8 cellular contexts compared by ENCODE assay signal in genomic region chr19:35268546-35269424, GRCh38. TPM values are rescaled to one million over a fixed set of nuclear protein-coding genes. Genes with fewer than 3 reads are reported as not detected.
DNase-seq lines count a peak whose midpoint lies in the region; ATAC-seq and TF ChIP-seq lines count a peak whose summit lies in the region.

Gene USF2 (plus strand): TSS chr19:35268962. CDS start chr19:35269102, 140 bp downstream.

- H3K27me3 Mint-ChIP-seq in MCF 10A (ENCODE audit: insufficient read depth, unreplicated experiment), result no peaks in the 10 kb centered on the region

- ATAC-seq in HG02642 (IDR thresholded peaks at IDR 0.05; ENCODE audit: poor library complexity, unreplicated experiment) (peak; percentile 25), gastrocnemius medialis (peak; percentile 47 to 57), GM18858 (IDR thresholded peaks at IDR 0.05; ENCODE audit: unreplicated experiment) (no peak)

- no peaks in the 10 kb centered on the region for H3K9me3 Mint-ChIP-seq in MCF 10A (ENCODE audit: unreplicated experiment)

- BruUV-seq in MCF 10A (replicated peaks; lab: Mats Ljungman, UMichigan), result no TSS peak

- H3K4me3 Mint-ChIP-seq in MCF 10A (ENCODE audit: unreplicated experiment), result peak within 1 kb of the TSS; percentile 83

- H3K4me1 ChIP-seq in gastrocnemius medialis, result peaks cover 17 to 31% of the 10 kb centered on the region in 2 donors

- TF ChIP-seq CTCF in MCF 10A (IDR thresholded peaks at IDR 0.05; ENCODE audit: unreplicated experiment), result no peak
- no peak for TF ChIP-seq CTCF in gastrocnemius medialis (IDR thresholded peaks at IDR 0.05 in 4 of 5, conservative IDR thresholded peaks at IDR 0.05 in 1 of 5)

- CTCF ChIA-PET in MCF 10A (lab: Yijun Ruan, JAX), result interaction anchor here (0.6 to 1.4 kb wide), 3 partner anchors 15 to 895 kb away, joined by 3 to 6 read pairs (median 3); no protein-coding TSS in a partner anchor

- peak; percentile 28 to 30 for TF ChIP-seq POLR2A in gastrocnemius medialis (IDR thresholded peaks at IDR 0.05)

- in situ Hi-C loops in gastrocnemius medialis (cut with MboI; ENCODE audit: low sequenced_read_pairs in 4 of 4), result loop anchor here in 1 of 4 donors (10.0 to 25.0 kb wide), 2 partner anchors 114 to 281 kb away; partner anchors contain the start of gene FXYD5

- intact Hi-C loops in MCF 10A (cut with micrococcal nuclease) (loop anchor here (1.0 to 10.0 kb wide), 3 partner anchors 86 to 200 kb away; partner anchors contain the start of genes FFAR3 and FXYD5), gastrocnemius medialis (cut with DNase I; ENCODE audit: low total_unique reads) (loop anchor here (1.0 to 5.0 kb wide), 9 partner anchors 54 to 669 kb away; partner anchors contain the start of genes COX6B1, HSPB6, LRFN3 and PROSER3)

- no peaks in the 10 kb centered on the region for H3K27me3 ChIP-seq in gastrocnemius medialis

- DNase-seq in GM04504 (ENCODE audit: low read depth) (peak; percentile 33), NCI-H1694 (lab: John Stamatoyannopoulos, UW) (peak; percentile 39), UCSD-AML1 (lab: John Stamatoyannopoulos, UW; ENCODE audit: unreplicated experiment) (peak; percentile 71), MCF 10A (ENCODE audit: unreplicated experiment) (peak; percentile 75), gastrocnemius medialis (peak; percentile 77 to 83)

- H3K4me3 ChIP-seq in iPS-11a (ENCODE audit: low read depth, low read length), result peak within 1 kb of the TSS; percentile 75
- peak within 1 kb of the TSS; percentile 78 to 98 (median 92) for H3K4me3 ChIP-seq in gastrocnemius medialis

- peaks cover 69% of the 10 kb centered on the region for H3K36me3 Mint-ChIP-seq in MCF 10A (ENCODE audit: insufficient read depth, unreplicated experiment)

- peak within 1 kb of the TSS; percentile 81 for H3K27ac Mint-ChIP-seq in MCF 10A (ENCODE audit: low read depth, unreplicated experiment)

- H3K36me3 ChIP-seq in gastrocnemius medialis, result peaks cover 0 to 37% of the 10 kb centered on the region in 2 donors

- peaks cover 15% of the 10 kb centered on the region for H3K4me1 Mint-ChIP-seq in MCF 10A (ENCODE audit: insufficient read depth, unreplicated experiment)

- H3K9me3 ChIP-seq in gastrocnemius medialis, result no peaks in the 10 kb centered on the region

- POLR2A ChIA-PET in MCF 10A (lab: Yijun Ruan, JAX), result interaction anchor here (0.9 to 1.3 kb wide), 3 partner anchors 14 to 199 kb away, joined by 3 to 4 read pairs (median 4); partner anchors contain the start of gene FXYD5

- peak within 1 kb of the TSS; percentile 95 to 100 (median 100) for H3K27ac ChIP-seq in gastrocnemius medialis

RNA-seq across cellular contexts. Expression of gene USF2, which starts in this region (rescaled TPM):
- total RNA-seq in MCF 10A (2022) (81.6 and 95.7 TPM in 2 replicates), gastrocnemius medialis (100 to 1,000 TPM; 118 to 169 (median 143) TPM)
